In the genomic region with DNA sequence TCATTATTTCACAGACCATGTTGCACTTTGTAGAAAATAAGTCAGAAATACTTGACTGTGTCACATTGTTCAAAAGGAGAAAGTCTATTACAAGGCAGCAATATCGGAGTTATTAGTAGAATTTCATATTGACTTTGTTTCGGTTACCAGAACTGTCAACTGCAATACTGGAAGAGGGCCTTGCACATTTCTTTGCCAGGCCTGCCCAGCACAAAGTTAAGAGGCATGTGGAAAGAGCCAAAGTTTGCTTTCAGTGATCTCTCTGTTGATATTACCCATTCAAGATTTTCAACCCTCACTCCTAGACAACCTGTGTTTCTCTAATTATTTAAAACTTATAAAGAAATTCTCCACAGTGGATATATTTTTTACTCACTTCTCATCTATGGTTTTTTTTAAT, we compare ENCODE assay signal across 22 cellular contexts.
"Had no signal": no experiment of that assay in that cellular context is flagged by ENCODE, and none has a peak within 500 bp of the region (broad histone marks: within the 10 kb centered on the region; RNA-seq: fewer than 3 reads in every experiment).

No MANE protein-coding gene starts in this region.

- H3K4me1 Mint-ChIP-seq: activated CD4-positive, alpha-beta T cell treated with anti-CD3 and anti-CD28 coated beads for 36 hours; activated naive CD4-positive, alpha-beta T cell treated with anti-CD3 and anti-CD28 coated beads, Interleukin-2, amount 50 U/mL, for 24 hours; brain; T-cell had no signal

- H3K27ac Mint-ChIP-seq: activated CD4-positive, alpha-beta T cell treated with anti-CD3 and anti-CD28 coated beads for 36 hours; activated CD8-positive, alpha-beta T cell treated with anti-CD3 and anti-CD28 coated beads for 36 hours; activated naive CD4-positive, alpha-beta T cell treated with anti-CD3 and anti-CD28 coated beads, Interleukin-2, amount 50 U/mL, for 24 hours; brain; T-cell had no signal

- H3K36me3 ChIP-seq: WERI-Rb-1 had no signal

- H3K4me3 Mint-ChIP-seq: activated CD4-positive, alpha-beta T cell treated with anti-CD3 and anti-CD28 coated beads for 36 hours; activated CD8-positive, alpha-beta T cell treated with anti-CD3 and anti-CD28 coated beads for 36 hours; activated naive CD4-positive, alpha-beta T cell treated with anti-CD3 and anti-CD28 coated beads, Interleukin-2, amount 50 U/mL, for 24 hours; brain; T-cell had no signal

- H3K27me3 Mint-ChIP-seq: brain had no signal

- H3K36me3 Mint-ChIP-seq: activated naive CD4-positive, alpha-beta T cell treated with anti-CD3 and anti-CD28 coated beads, Interleukin-2, amount 50 U/mL, for 24 hours; brain; T-cell had no signal

- DNase-seq: activated CD4-positive, alpha-beta T cell treated with anti-CD3 and anti-CD28 coated beads for 36 hours; activated CD4-positive, alpha-beta T cell treated with anti-CD3 and anti-CD28 coated beads, Interleukin-2, amount 50 U/mL, for 1 hour; activated CD8-positive, alpha-beta memory T cell treated with anti-CD3 and anti-CD28 coated beads, Interleukin-2, amount 50 U/mL, for 4 hours; activated CD8-positive, alpha-beta T cell treated with anti-CD3 and anti-CD28 coated beads for 36 hours; aorta; NCI-H1048; NCI-H1417; NCI-H1930; NCI-H2171 treated with DMSO at 0.1 percent for 48 hours; NCI-H510A; NCI-H526 treated with DMSO at 0.1 percent for 48 hours; NCI-H82; OCI-M1; RPMI8226; T-cell; T-helper 2 cell; WERI-Rb-1 had no signal

- H3K4me3 ChIP-seq: SK-N-MC had no signal

- H3K27ac ChIP-seq: SK-N-MC, WERI-Rb-1 had no signal

- ATAC-seq: activated CD4-positive, alpha-beta T cell treated with anti-CD3 and anti-CD28 coated beads for 36 hours; activated CD8-positive, alpha-beta T cell treated with anti-CD3 and anti-CD28 coated beads for 36 hours; Panc1; Right ventricle myocardium inferior; T-cell had no signal

- H3K9me3 Mint-ChIP-seq: activated CD8-positive, alpha-beta T cell treated with anti-CD3 and anti-CD28 coated beads for 36 hours; activated naive CD4-positive, alpha-beta T cell treated with anti-CD3 and anti-CD28 coated beads, Interleukin-2, amount 50 U/mL, for 24 hours; brain; T-cell had no signal
